ENCODE assay signal across 19 cellular contexts in genomic region chr1:226366290-226366689, GRCh38. TPM values are rescaled to one million over a fixed set of nuclear protein-coding genes. Genes with fewer than 3 reads are reported as not detected.
DNase-seq lines count a peak whose midpoint lies in the region; ATAC-seq, FAIRE-seq and TF ChIP-seq lines count a peak whose summit lies in the region.
"Had no signal": no experiment of that assay in that cellular context is flagged by ENCODE, and none has a peak within 500 bp of the region (broad histone marks: within the 10 kb centered on the region; RNA-seq: fewer than 3 reads in every experiment).

No MANE protein-coding gene starts in this region.

- no peaks in the 10 kb centered on the region for H4K20me1 ChIP-seq in endothelial cell of umbilical vein (replicated peaks; ENCODE audit: control insufficient read depth, extremely low read depth, insufficient read depth, low read length)

- H3K36me3 ChIP-seq in SJSA1 (peaks cover 87% of the 10 kb centered on the region), endothelial cell of umbilical vein (ENCODE audit: control insufficient read depth in 2 of 2, extremely low read depth in 1 of 2, insufficient read depth in 2 of 2, low read length in 2 of 2) (peaks cover 21 to 39% of the 10 kb centered on the region in 2 experiments)

- no peak overlapping the region for H2AFZ ChIP-seq in endothelial cell of umbilical vein (ENCODE audit: low read depth, low read length)
- H2AFZ ChIP-seq: GM23338 had no signal

- dilution Hi-C loops in endothelial cell of umbilical vein (cut with MboI; ENCODE audit: extremely low pct_ligation_motif_present, low sequenced_read_pairs): no loop called here

- DNase-seq in NCI-H2171 treated with DMSO at 0.1 percent for 48 hours (lab: John Stamatoyannopoulos, UW) (peak; percentile 33), NCI-H2171 (lab: John Stamatoyannopoulos, UW) (no peak), SJSA1 (ENCODE audit: low read depth in 1 of 2, low spot score in 2 of 2) (no peak), endothelial cell of umbilical vein (ENCODE audit: low read depth, low spot score) (peak; percentile 4), NCI-H526 treated with DMSO at 0.1 percent for 48 hours (lab: John Stamatoyannopoulos, UW) (no peak), KG1 (lab: John Stamatoyannopoulos, UW) (no peak), kidney tubule cell (ENCODE audit: low spot score) (no peak)
- DNase-seq: 8988T; CD4-positive, alpha-beta T cell; DND-41; GDM1; NCI-H1048; NCI-H146; NCI-H2107; NCI-H82; SHP77 treated with DMSO at 0.1 percent for 48 hours had no signal

- TF ChIP-seq POLR2A in endothelial cell of umbilical vein (IDR thresholded peaks at IDR 0.05; ENCODE audit: low read depth, low read length): no peak

- no peak overlapping the region for H3K4me2 ChIP-seq in endothelial cell of umbilical vein (ENCODE audit: insufficient read depth, low read length)
- H3K4me2 ChIP-seq: GM23338 had no signal

- H3K27ac ChIP-seq in SJSA1 (peak overlapping the region; percentile 49), endothelial cell of umbilical vein (ENCODE audit: insufficient read depth, low read depth, low read length) (peak overlapping the region; percentile 64)

- CTCF ChIA-PET in endothelial cell of umbilical vein (lab: Charles Lee): interaction anchor here (1.2 to 1.9 kb wide), 3 partner anchors 41 to 241 kb away, joined by 6 to 8 read pairs (median 6); partner anchors contain the start of genes LIN9 and PARP1

- no peaks in the 10 kb centered on the region for H3K79me2 ChIP-seq in endothelial cell of umbilical vein (ENCODE audit: control insufficient read depth, insufficient read depth, low read length)

- H3K4me1 ChIP-seq in SJSA1 (replicated peaks) (peaks cover 21% of the 10 kb centered on the region), endothelial cell of umbilical vein (ENCODE audit: control insufficient read depth, extremely low read depth, insufficient read depth, low read length) (peaks cover 6% of the 10 kb centered on the region)

- POLR2A ChIA-PET in endothelial cell of umbilical vein (lab: Charles Lee): no interaction called here

- no peaks in the 10 kb centered on the region for H3K27me3 ChIP-seq in SJSA1 (replicated peaks)
- no peaks in the 10 kb centered on the region for H3K27me3 ChIP-seq in endothelial cell of umbilical vein (ENCODE audit: control insufficient read depth in 2 of 2, insufficient read depth in 2 of 2, low read length in 2 of 2)

- BruUV-seq in endothelial cell of umbilical vein (replicated peaks; lab: Mats Ljungman, UMichigan): no TSS peak

- FAIRE-seq in endothelial cell of umbilical vein (lab: Jason Lieb, UNC): peak; percentile 84
- FAIRE-seq: RCC 7860 had no signal

- no peak overlapping the region for H3K4me3 ChIP-seq in SJSA1
- H3K4me3 ChIP-seq in endothelial cell of umbilical vein (replicated peaks in 1 of 3; ENCODE audit: insufficient read depth in 1 of 3, low read depth in 1 of 3, low read length in 3 of 3): no peak overlapping the region
- H3K4me3 ChIP-seq: GM23338 had no signal

- no peak for TF ChIP-seq CTCF in endothelial cell of umbilical vein (IDR thresholded peaks at IDR 0.05; ENCODE audit: extremely low read depth in 1 of 2, insufficient read depth in 1 of 2, low read depth in 1 of 2, low read length in 2 of 2)

- intact Hi-C loops in endothelial cell of umbilical vein (cut with micrococcal nuclease): no loop called here

- no peak overlapping the region for H3K9ac ChIP-seq in endothelial cell of umbilical vein (replicated peaks; ENCODE audit: extremely low read depth, insufficient read depth, low read length)

- H3K9me3 ChIP-seq in SJSA1 (replicated peaks) (no peaks in the 10 kb centered on the region), endothelial cell of umbilical vein (replicated peaks; ENCODE audit: control insufficient read depth, insufficient read depth, low read length) (no peaks in the 10 kb centered on the region)

- H3K9me1 ChIP-seq in endothelial cell of umbilical vein (replicated peaks; ENCODE audit: control insufficient read depth, extremely low read depth, insufficient read depth, low read length): no peaks in the 10 kb centered on the region

- no peak for ATAC-seq in HG02763 (IDR thresholded peaks at IDR 0.05; ENCODE audit: unreplicated experiment)
- ATAC-seq: GM23338 had no signal

TF ChIP-seq in endothelial cell of umbilical vein, 7 proteins besides CTCF, POLR2A, EP300 and RAD21:
- TF ChIP-seq MAX (IDR thresholded peaks at IDR 0.05; ENCODE audit: insufficient read depth, insufficient read length): no peak
- TF ChIP-seq POLR2AphosphoS5 (IDR thresholded peaks at IDR 0.05; ENCODE audit: insufficient read depth, low read depth, low read length): no peak
- TF ChIP-seq MYC (IDR thresholded peaks at IDR 0.05; ENCODE audit: low read depth, low read length): no peak
- TF ChIP-seq FOS (IDR thresholded peaks at IDR 0.05; ENCODE audit: borderline replicate concordance, insufficient read depth, low read length): no peak
- TF ChIP-seq GATA2 (IDR thresholded peaks at IDR 0.05; ENCODE audit: insufficient read depth, insufficient read length, low read depth, low read length): no peak
- TF ChIP-seq EZH2 (IDR thresholded peaks at IDR 0.05; ENCODE audit: borderline replicate concordance, low read depth, low read length, severe bottlenecking): no peak
- TF ChIP-seq JUN (IDR thresholded peaks at IDR 0.05; ENCODE audit: borderline replicate concordance, insufficient read depth, insufficient read length, low read depth): no peak

RNA-seq across cellular contexts. Expression of gene PARP1, which starts 41.6 kb away (rescaled TPM):
- total RNA-seq in SJSA1 (2014; rRNA removed; shearing (Covaris generic)): 154 and 160 TPM in 2 replicates
- 133 and 136 TPM in 2 replicates for total RNA-seq in endothelial cell of umbilical vein
- 153 and 160 TPM in 2 replicates for polyA plus RNA-seq in endothelial cell of umbilical vein
- 135 and 150 TPM in 2 replicates for polyA plus RNA-seq in endothelial cell of umbilical vein (2011; cell fraction: cytosol; rRNA removed)
- 108 and 109 TPM in 2 replicates for polyA plus RNA-seq in endothelial cell of umbilical vein (2011; cell fraction: nucleus; rRNA removed)
- 67.7 and 92.7 TPM in 2 replicates for polyA plus RNA-seq in endothelial cell of umbilical vein (2012)
- 139 and 149 TPM in 2 replicates for polyA minus RNA-seq in endothelial cell of umbilical vein
- polyA minus RNA-seq in endothelial cell of umbilical vein (2011; cell fraction: cytosol; rRNA and poly(A)+ RNA removed): 85.5 TPM
- 40.8 and 68.6 TPM in 2 replicates for polyA minus RNA-seq in endothelial cell of umbilical vein (2011; cell fraction: nucleus; rRNA and poly(A)+ RNA removed)

RNA-seq across cellular contexts. Expression of gene LIN9, which starts 57.3 kb away (rescaled TPM):
- total RNA-seq in SJSA1 (2014; rRNA removed; shearing (Covaris generic)): 12.1 and 17.7 TPM in 2 replicates
- total RNA-seq in endothelial cell of umbilical vein: 7.6 and 9.4 TPM in 2 replicates
- polyA plus RNA-seq in endothelial cell of umbilical vein: 2.0 and 2.5 TPM in 2 replicates
- polyA plus RNA-seq in endothelial cell of umbilical vein (2011; cell fraction: cytosol; rRNA removed): 3.2 and 3.8 TPM in 2 replicates
- polyA plus RNA-seq in endothelial cell of umbilical vein (2011; cell fraction: nucleus; rRNA removed): 3.9 and 5.9 TPM in 2 replicates
- 3.2 and 5.6 TPM in 2 replicates for polyA plus RNA-seq in endothelial cell of umbilical vein (2012)
- polyA minus RNA-seq in endothelial cell of umbilical vein: 2.1 and 3.3 TPM in 2 replicates
- polyA minus RNA-seq in endothelial cell of umbilical vein (2011; cell fraction: cytosol; rRNA and poly(A)+ RNA removed): 5.7 TPM
- polyA minus RNA-seq in endothelial cell of umbilical vein (2011; cell fraction: nucleus; rRNA and poly(A)+ RNA removed): 5.0 and 5.6 TPM in 2 replicates

Comparison
In these comparisons a context has a peak if more than half of its experiments do, and no peak if none do; other contexts are left out.
1. DNase-seq: peak in NCI-H2171 treated with DMSO at 0.1 percent for 48 hours (single experiment) and endothelial cell of umbilical vein (single experiment); none in NCI-H2171 (single experiment), SJSA1 (0 of 2), NCI-H526 treated with DMSO at 0.1 percent for 48 hours (single experiment), KG1 (single experiment) and kidney tubule cell (single experiment).